In the genomic region with DNA sequence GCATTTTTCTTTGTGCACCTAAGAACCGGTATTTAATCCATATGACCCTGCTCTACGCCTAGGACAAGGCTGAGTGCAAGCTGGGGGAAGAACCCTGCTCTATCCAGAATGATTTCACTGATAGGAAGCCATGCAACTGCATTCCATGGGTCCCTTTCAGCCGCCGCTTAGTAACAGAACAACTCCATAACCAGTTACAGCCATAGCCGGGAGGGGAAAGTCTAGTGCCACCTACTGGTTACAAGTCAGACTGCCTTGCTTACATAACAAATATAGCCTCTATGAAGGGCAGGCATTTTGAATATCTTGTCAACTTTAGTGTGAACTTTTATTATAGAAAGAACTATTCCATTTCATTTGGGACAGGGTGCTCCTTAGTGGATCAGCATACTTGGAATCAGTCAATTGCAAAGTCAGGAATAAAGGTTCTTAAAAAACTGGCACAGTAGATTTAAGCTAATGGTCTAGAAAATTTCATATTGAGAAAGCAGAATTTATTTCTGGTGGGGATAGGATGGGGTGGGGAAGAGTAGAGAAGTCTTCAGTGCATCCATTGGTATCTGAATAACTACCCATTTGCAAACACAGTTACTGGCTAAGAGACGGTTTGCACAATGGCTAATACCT, we compare ENCODE assay signal across 9 cellular contexts.
DNase-seq lines count a peak whose midpoint lies in the region; ATAC-seq and TF ChIP-seq lines count a peak whose summit lies in the region.
"Had no signal": no experiment of that assay in that cellular context is flagged by ENCODE, and none has a peak within 500 bp of the region (broad histone marks: within the 10 kb centered on the region; RNA-seq: fewer than 3 reads in every experiment).

No MANE protein-coding gene starts in this region.

- no peaks in the 10 kb centered on the region for H3K36me3 Mint-ChIP-seq in activated CD4-positive, alpha-beta T cell treated with anti-CD3 and anti-CD28 coated beads for 36 hours (ENCODE audit: low read depth)
- no peaks in the 10 kb centered on the region for H3K36me3 Mint-ChIP-seq in endothelial cell (ENCODE audit: low read depth, unreplicated experiment)
- H3K36me3 Mint-ChIP-seq: IgD-negative memory B cell had no signal

- peak; percentile 91 for TF ChIP-seq CTCF in GM06990 (IDR thresholded peaks at IDR 0.05; ENCODE audit: insufficient read depth, low read length, poor library complexity, severe bottlenecking)
- TF ChIP-seq CTCF in HEK293 (tag by site-specific recombination; IDR thresholded peaks at IDR 0.05): 0 out of 2 replicates have a peak, but pooled peaks have one; percentile 14
- peak; percentile 85 for TF ChIP-seq CTCF in Loucy (conservative IDR thresholded peaks at IDR 0.05; ENCODE audit: low read length)
- TF ChIP-seq CTCF in endothelial cell (IDR thresholded peaks at IDR 0.05; ENCODE audit: unreplicated experiment): peak; percentile 90

- H3K27me3 ChIP-seq in GM06990 (replicated peaks; ENCODE audit: control insufficient read depth, insufficient read depth, low read length) (no peaks in the 10 kb centered on the region; the same call in 1 of the 2 replicates), Loucy (ENCODE audit: insufficient read depth, low read length, poor library complexity, severe bottlenecking) (no peaks in the 10 kb centered on the region)

- H3K4me3 ChIP-seq in GM06990 (replicated peaks; ENCODE audit: low read depth, low read length): no peak overlapping the region
- no peak overlapping the region for H3K4me3 ChIP-seq in HEK293 (ENCODE audit: low read depth, low read length)
- no peak overlapping the region for H3K4me3 ChIP-seq in Loucy (ENCODE audit: low read length, poor library complexity, severe bottlenecking)

- ATAC-seq in activated CD4-positive, alpha-beta T cell treated with anti-CD3 and anti-CD28 coated beads for 36 hours: peak; percentile 47

- H3K4me1 ChIP-seq in HEK293 (ENCODE audit: control insufficient read depth, insufficient read depth, low read length) (no peaks in the 10 kb centered on the region), Loucy (ENCODE audit: insufficient read depth, low read length, poor library complexity, severe bottlenecking) (no peaks in the 10 kb centered on the region)

- no peaks in the 10 kb centered on the region for H3K9me3 Mint-ChIP-seq in activated CD4-positive, alpha-beta T cell treated with anti-CD3 and anti-CD28 coated beads for 36 hours (ENCODE audit: low read depth)
- H3K9me3 Mint-ChIP-seq in endothelial cell (ENCODE audit: unreplicated experiment): no peaks in the 10 kb centered on the region
- H3K9me3 Mint-ChIP-seq: IgD-negative memory B cell had no signal

- H3K36me3 ChIP-seq in GM06990 (ENCODE audit: control insufficient read depth, insufficient read depth, low read length): no peaks in the 10 kb centered on the region
- no peaks in the 10 kb centered on the region for H3K36me3 ChIP-seq in HEK293 (ENCODE audit: control insufficient read depth in 2 of 2, insufficient read depth in 1 of 2, low read length in 2 of 2)
- H3K36me3 ChIP-seq in Loucy (ENCODE audit: insufficient read depth, low read length): no peaks in the 10 kb centered on the region

- CTCF ChIA-PET in HEK293 (lab: Yijun Ruan, JAX): interaction anchor here (0.6 to 2.4 kb wide), 13 partner anchors 9 to 539 kb away, joined by 3 to 25 read pairs (median 4); partner anchors contain the start of gene ADRA2A
- CTCF ChIA-PET in activated CD4-positive, alpha-beta T cell treated with anti-CD3 and anti-CD28 coated beads for 36 hours (lab: Charles Lee): interaction anchor here (0.6 to 1.7 kb wide), 13 partner anchors 10 to 522 kb away, joined by 3 to 6 read pairs (median 3); partner anchors contain the start of gene ADRA2A

- intact Hi-C loops in activated CD4-positive, alpha-beta T cell treated with anti-CD3 and anti-CD28 coated beads for 36 hours (cut with DNase I, micrococcal nuclease): loop anchor here (2.0 to 10.0 kb wide), 5 partner anchors 522 to 988 kb away; partner anchors contain the start of gene ADRA2A (in 2 of the 2)

- H3K9ac ChIP-seq in Loucy (ENCODE audit: low read depth, low read length, poor library complexity, severe bottlenecking): no peak overlapping the region

- no peak overlapping the region for H3K4me2 ChIP-seq in Loucy (ENCODE audit: low read depth, low read length, poor library complexity, severe bottlenecking)

- H3K9me2 ChIP-seq in Loucy (replicated peaks; ENCODE audit: low read depth, low read length): no peaks in the 10 kb centered on the region

- no peak overlapping the region for H3K27ac ChIP-seq in HEK293 (ENCODE audit: extremely low read depth, low read depth, low read length)

- no peak overlapping the region for H3K27ac Mint-ChIP-seq in activated CD4-positive, alpha-beta T cell treated with anti-CD3 and anti-CD28 coated beads for 36 hours
- no peak overlapping the region for H3K27ac Mint-ChIP-seq in endothelial cell (ENCODE audit: unreplicated experiment)
- H3K27ac Mint-ChIP-seq: IgD-negative memory B cell had no signal

- POLR2A ChIA-PET in HEK293 (lab: Yijun Ruan, JAX): no interaction called here
- POLR2A ChIA-PET in activated CD4-positive, alpha-beta T cell treated with anti-CD3 and anti-CD28 coated beads for 36 hours (lab: Charles Lee): no interaction called here

- peaks cover 4% of the 10 kb centered on the region for H3K27me3 Mint-ChIP-seq in activated CD4-positive, alpha-beta T cell treated with anti-CD3 and anti-CD28 coated beads for 36 hours
- no peaks in the 10 kb centered on the region for H3K27me3 Mint-ChIP-seq in endothelial cell (ENCODE audit: unreplicated experiment)

- DNase-seq in A172 (ENCODE audit: low spot score) (peak; percentile 32), GM06990 (ENCODE audit: extremely low read depth, insufficient read length) (peak; percentile 1), endothelial cell (ENCODE audit: low spot score) (peak; percentile 63), mucosa of gallbladder (ENCODE audit: low spot score) (peak; percentile 71), superior temporal gyrus (ENCODE audit: extremely low spot score) (peak; percentile 85)
- peak; percentile 64 for DNase-seq in activated CD4-positive, alpha-beta T cell treated with anti-CD3 and anti-CD28 coated beads for 36 hours

- H3K4me1 Mint-ChIP-seq in activated CD4-positive, alpha-beta T cell treated with anti-CD3 and anti-CD28 coated beads for 36 hours: no peaks in the 10 kb centered on the region
- H3K4me1 Mint-ChIP-seq in endothelial cell (ENCODE audit: unreplicated experiment): peaks cover 4% of the 10 kb centered on the region
- H3K4me1 Mint-ChIP-seq: IgD-negative memory B cell had no signal

- H2AFZ ChIP-seq in Loucy (ENCODE audit: low read length): no peak overlapping the region

- no peak overlapping the region for H3K4me3 Mint-ChIP-seq in activated CD4-positive, alpha-beta T cell treated with anti-CD3 and anti-CD28 coated beads for 36 hours
- no peak overlapping the region for H3K4me3 Mint-ChIP-seq in endothelial cell (ENCODE audit: unreplicated experiment)
- H3K4me3 Mint-ChIP-seq: IgD-negative memory B cell had no signal

- no peaks in the 10 kb centered on the region for H4K20me1 ChIP-seq in Loucy (ENCODE audit: insufficient read depth, low read length, poor library complexity, severe bottlenecking)

- H3K9me3 ChIP-seq in HEK293 (ENCODE audit: control insufficient read depth, insufficient read depth, low read depth, low read length) (no peaks in the 10 kb centered on the region), Loucy (ENCODE audit: insufficient read depth, low read depth, low read length) (no peaks in the 10 kb centered on the region)

- no peaks in the 10 kb centered on the region for H3F3A ChIP-seq in Loucy (ENCODE audit: low read depth)

- no peaks in the 10 kb centered on the region for H3K79me2 ChIP-seq in Loucy (ENCODE audit: insufficient read depth, low read length)

TF ChIP-seq in HEK293, 187 proteins besides CTCF, POLR2A, EP300 and RAD21:
- TF ChIP-seq ZNF660 (tag by site-specific recombination; IDR thresholded peaks at IDR 0.05) (peak; percentile 19; the same call in 1 of the 2 replicates), ZNF654 (tag by site-specific recombination; IDR thresholded peaks at IDR 0.05; ENCODE audit: low read depth) (peak; percentile 61), ZNF10 (tag by site-specific recombination; IDR thresholded peaks at IDR 0.05) (no peak), ZSCAN30 (tag by site-specific recombination; IDR thresholded peaks at IDR 0.05) (0 out of 2 replicates have a peak, but pooled peaks have one; percentile 13)
TF ChIP-seq in HEK293: peak in this region for 3.

Comparison
In these comparisons a context has a peak if more than half of its experiments do, and no peak if none do; other contexts are left out.
1. DNase-seq: peak in every context shown above with its lines; median percentile 85 in superior temporal gyrus; 71 in mucosa of gallbladder; 64 in activated CD4-positive, alpha-beta T cell treated with anti-CD3 and anti-CD28 coated beads for 36 hours; 63 in endothelial cell; 32 in A172; 1 in GM06990.
2. CTCF ChIP-seq: peak in every context shown above with its lines; median percentile 91 in GM06990; 90 in endothelial cell; 85 in Loucy; 14 in HEK293.